ENCODE assay signal across 7 cellular contexts in genomic region chr2:38376683-38377500, GRCh38. TPM values are rescaled to one million over a fixed set of nuclear protein-coding genes. Genes with fewer than 3 reads are reported as not detected.
DNase-seq lines count a peak whose midpoint lies in the region; ATAC-seq and TF ChIP-seq lines count a peak whose summit lies in the region.

TSS of gene ATL2 (minus strand) at chr2:38377273. CDS start at chr2:38377260, 13 bp downstream.

- H3K27ac ChIP-seq in ascending aorta: peak within 1 kb of the TSS; percentile 94 to 97

- TF ChIP-seq CTCF in ascending aorta (IDR thresholded peaks at IDR 0.05): peak in 2 of 3 experiments; percentile 28 to 81

- peak within 1 kb of the TSS; percentile 77 to 86 for H3K4me3 ChIP-seq in ascending aorta

- DNase-seq in NCI-H187 treated with DMSO at 0.1 percent for 48 hours (lab: John Stamatoyannopoulos, UW) (peak; percentile 87), ascending aorta (ENCODE audit: low spot score in 2 of 2) (peak; percentile 82 to 98), hepatic stellate cell (ENCODE audit: low spot score) (peak; percentile 94), renal cortical epithelial cell (ENCODE audit: low read depth) (peak; percentile 75)

- intact Hi-C loops in T-helper 2 cell treated with Interferon-gamma antibody and Interleukin-4, amounts not matched to agents 100 ng/mL and 5 ng/mL, for 36 hours (cut with micrococcal nuclease): loop anchor here (1.0 to 10.0 kb wide), 12 partner anchors 11 to 1412 kb away; partner anchors contain the start of genes CYP1B1, DHX57, MAP4K3 and MORN2
- intact Hi-C loops in ascending aorta (cut with DNase I): loop anchor here (2.0 to 5.0 kb wide), 4 partner anchors 90 to 374 kb away; partner anchors contain the start of genes HNRNPLL and SRSF7

- H3K9me3 ChIP-seq in ascending aorta: no peaks in the 10 kb centered on the region

- H3K36me3 ChIP-seq in ascending aorta: no peaks in the 10 kb centered on the region

- peaks cover 0 to 24% of the 10 kb centered on the region in 2 donors for H3K4me1 ChIP-seq in ascending aorta

- ATAC-seq in GM18499 (IDR thresholded peaks at IDR 0.05; ENCODE audit: insufficient read depth, unreplicated experiment): peak; percentile 36
- peak; percentile 90 for ATAC-seq in HG02943 (IDR thresholded peaks at IDR 0.05; ENCODE audit: low read depth, unreplicated experiment)

- H3K27me3 ChIP-seq in ascending aorta: no peaks in the 10 kb centered on the region

RNA-seq across cellular contexts. Expression of gene ATL2, which starts in this region (rescaled TPM):
- 54.5 and 58.1 TPM in 2 replicates for total RNA-seq in T-helper 2 cell treated with Interferon-gamma antibody and Interleukin-4, amounts not matched to agents 100 ng/mL and 5 ng/mL, for 36 hours
- 49.1 TPM for total RNA-seq in ascending aorta
- total RNA-seq in renal cortical epithelial cell: 110 and 186 TPM in 2 replicates

Comparison
In these comparisons a context has a peak if more than half of its experiments do, and no peak if none do; other contexts are left out.
1. Peak in every context shown above with its lines: DNase-seq, ATAC-seq, H3K4me3 ChIP-seq and H3K27ac ChIP-seq.